ENCODE assay signal across 25 cellular contexts in the genomic region with DNA sequence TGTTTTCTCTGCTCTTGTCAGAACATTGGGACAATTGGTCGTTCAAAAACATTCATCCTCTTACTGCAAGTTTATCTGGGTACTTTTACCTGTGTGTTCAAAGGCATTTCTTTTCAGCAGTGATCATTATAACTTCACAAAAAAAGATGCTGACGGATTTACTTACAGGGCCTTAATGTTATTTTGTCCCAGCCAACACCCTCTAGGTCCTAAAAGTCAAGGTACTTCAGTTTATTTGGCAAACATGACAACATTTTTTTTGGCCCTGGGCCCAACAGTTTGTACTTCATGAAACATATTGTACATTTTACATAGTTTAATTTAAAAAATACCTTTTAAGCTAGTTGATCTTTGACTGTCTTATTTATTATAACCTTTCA.
DNase-seq lines count a peak whose midpoint lies in the region; ATAC-seq and TF ChIP-seq lines count a peak whose summit lies in the region.
"Had no signal": no experiment of that assay in that cellular context is flagged by ENCODE, and none has a peak within 500 bp of the region (broad histone marks: within the 10 kb centered on the region; RNA-seq: fewer than 3 reads in every experiment).

No MANE protein-coding gene starts in this region.

- ATAC-seq in RWPE2 (ENCODE audit: low read depth), result no peak
- no peak for ATAC-seq in HG03354 (IDR thresholded peaks at IDR 0.05; ENCODE audit: poor library complexity, severe bottlenecking, unreplicated experiment)
- ATAC-seq in left lung, result no peak
- ATAC-seq: HepG2; naive thymus-derived CD8-positive, alpha-beta T cell; stimulated activated memory B cell treated with anti-CD40 and anti-IgM and Interleukin-4, amounts not matched to agents 10 μg/mL and 1 μg/mL and 100 μg/mL, for 72 hours had no signal

- H3K27me3 ChIP-seq in BLaER1 treated with 17β-estradiol and CSF1 and Interleukin-3, amounts not matched to agents 10 nM and 100 nM, result no peaks in the 10 kb centered on the region
- H3K27me3 ChIP-seq in RWPE2 (ENCODE audit: insufficient read depth, poor library complexity, severe bottlenecking) (no peaks in the 10 kb centered on the region), left lung (no peaks in the 10 kb centered on the region)
- H3K27me3 ChIP-seq: adrenal gland, BLaER1, brain microvascular endothelial cell, esophagus muscularis mucosa, spleen had no signal

- no peak overlapping the region for H3K4me3 Mint-ChIP-seq in T-helper 2 cell treated with Interferon-gamma antibody and Interleukin-4, amounts not matched to agents 5 μg/mL and 100 μg/mL, for 36 hours
- no peak overlapping the region for H3K4me3 Mint-ChIP-seq in mesothelial cell of epicardium
- H3K4me3 Mint-ChIP-seq: effector memory CD8-positive, alpha-beta T cell; naive thymus-derived CD8-positive, alpha-beta T cell; stimulated activated memory B cell treated with anti-CD40 and anti-IgM and Interleukin-4, amounts not matched to agents 10 μg/mL and 1 μg/mL and 100 μg/mL, for 72 hours had no signal

- H3K4me1 ChIP-seq in BLaER1 treated with 17β-estradiol and CSF1 and Interleukin-3, amounts not matched to agents 10 nM and 100 nM, result peaks cover 29 to 44% (median 36%) of the 10 kb centered on the region in 10 experiments
- H3K4me1 ChIP-seq in RWPE2 (ENCODE audit: insufficient read depth, poor library complexity, severe bottlenecking), result peaks cover 27% of the 10 kb centered on the region
- H3K4me1 ChIP-seq in left lung, result peaks cover 0 to 8% of the 10 kb centered on the region in 2 donors

- peaks cover 46% of the 10 kb centered on the region for H3K4me1 Mint-ChIP-seq in T-helper 2 cell treated with Interferon-gamma antibody and Interleukin-4, amounts not matched to agents 5 μg/mL and 100 μg/mL, for 36 hours (ENCODE audit: low read depth)
- peaks cover 37% of the 10 kb centered on the region for H3K4me1 Mint-ChIP-seq in mesothelial cell of epicardium

- peaks cover 0 to 11% (median 0%) of the 10 kb centered on the region in 11 experiments; a peak in 6 of 22 replicates for H3K9me3 ChIP-seq in BLaER1 treated with 17β-estradiol and CSF1 and Interleukin-3, amounts not matched to agents 10 nM and 100 nM (replicated peaks in 1 of 11)
- H3K9me3 ChIP-seq in RWPE2 (ENCODE audit: severe bottlenecking) (no peaks in the 10 kb centered on the region), left lung (no peaks in the 10 kb centered on the region)
- H3K9me3 ChIP-seq: adrenal gland, esophagus muscularis mucosa, left ventricle myocardium inferior, spleen had no signal

- no peak overlapping the region for H3K27ac ChIP-seq in BLaER1 treated with 17β-estradiol and CSF1 and Interleukin-3, amounts not matched to agents 10 nM and 100 nM
- H3K27ac ChIP-seq in RWPE2 (ENCODE audit: poor library complexity, severe bottlenecking) (peak overlapping the region; percentile 65), left lung (no peak overlapping the region)
- H3K27ac ChIP-seq: BLaER1, esophagus muscularis mucosa, HL-60, left ventricle myocardium inferior had no signal

- H3K9ac ChIP-seq in BLaER1 treated with 17β-estradiol and CSF1 and Interleukin-3, amounts not matched to agents 10 nM and 100 nM, result no peak overlapping the region
- H3K9ac ChIP-seq: BLaER1 had no signal

- H3K36me3 ChIP-seq in BLaER1 treated with 17β-estradiol and CSF1 and Interleukin-3, amounts not matched to agents 10 nM and 100 nM, result peaks cover 0 to 42% (median 0%) of the 10 kb centered on the region in 11 experiments; a peak in 8 of 22 replicates
- no peaks in the 10 kb centered on the region for H3K36me3 ChIP-seq in RWPE2 (ENCODE audit: low read depth)
- no peaks in the 10 kb centered on the region for H3K36me3 ChIP-seq in left lung
- H3K36me3 ChIP-seq: adrenal gland, BLaER1, brain microvascular endothelial cell, left ventricle myocardium inferior had no signal

- DNase-seq in T-helper 2 cell treated with Interferon-gamma antibody and Interleukin-4, amounts not matched to agents 5 μg/mL and 100 μg/mL, for 36 hours (ENCODE audit: low spot score), result no peak
- no peak for DNase-seq in T-helper 2 cell
- DNase-seq in RWPE2 (ENCODE audit: low spot score), result no peak
- DNase-seq in mesothelial cell of epicardium (ENCODE audit: low spot score in 2 of 2, unreplicated experiment in 2 of 2), result no peak
- DNase-seq in COLO668 (lab: John Stamatoyannopoulos, UW; ENCODE audit: unreplicated experiment), result no peak
- no peak for DNase-seq in left lung
- DNase-seq: adrenal gland; brain microvascular endothelial cell; effector memory CD8-positive, alpha-beta T cell; Kasumi-1; left ventricle myocardium inferior; NCI-H2029; NCI-H748 treated with DMSO at 0.1 percent for 48 hours; Right ventricle myocardium superior; spleen; stimulated activated CD4-positive, alpha-beta T cell treated with anti-CD3 and anti-CD28 coated beads, Interleukin-2, amount 100 ng/mL, for 48 hours; SW 1271 had no signal

- H3K9me3 Mint-ChIP-seq in T-helper 2 cell treated with Interferon-gamma antibody and Interleukin-4, amounts not matched to agents 5 μg/mL and 100 μg/mL, for 36 hours, result peaks cover 7% of the 10 kb centered on the region
- peaks cover 5% of the 10 kb centered on the region for H3K9me3 Mint-ChIP-seq in mesothelial cell of epicardium
- H3K9me3 Mint-ChIP-seq: effector memory CD8-positive, alpha-beta T cell; naive thymus-derived CD8-positive, alpha-beta T cell; stimulated activated memory B cell treated with anti-CD40 and anti-IgM and Interleukin-4, amounts not matched to agents 10 μg/mL and 1 μg/mL and 100 μg/mL, for 72 hours had no signal

- H3K4me2 ChIP-seq in BLaER1 treated with 17β-estradiol and CSF1 and Interleukin-3, amounts not matched to agents 10 nM and 100 nM, result peak overlapping the region in 7 of 11 experiments; percentile 4 to 60 (median 28); a peak in 7 of 22 replicates

- no peak overlapping the region for H3K4me3 ChIP-seq in BLaER1 treated with 17β-estradiol and CSF1 and Interleukin-3, amounts not matched to agents 10 nM and 100 nM
- H3K4me3 ChIP-seq in RWPE2 (ENCODE audit: severe bottlenecking), result no peak overlapping the region
- H3K4me3 ChIP-seq in left lung, result no peak overlapping the region
- H3K4me3 ChIP-seq: adrenal gland, BLaER1, esophagus muscularis mucosa, left ventricle myocardium inferior, spleen had no signal

- H4K20me1 ChIP-seq in BLaER1 treated with 17β-estradiol and CSF1 and Interleukin-3, amounts not matched to agents 10 nM and 100 nM, result no peaks in the 10 kb centered on the region
- H4K20me1 ChIP-seq: BLaER1 had no signal

- intact Hi-C loops in left lung (cut with DNase I), result no loop called here

- TF ChIP-seq CTCF in RWPE2 (IDR thresholded peaks at IDR 0.05; ENCODE audit: poor library complexity, severe bottlenecking) (no peak), mesothelial cell of epicardium (IDR thresholded peaks at IDR 0.05; ENCODE audit: unreplicated experiment) (no peak), left lung (IDR thresholded peaks at IDR 0.05) (no peak)

- peak overlapping the region; percentile 67 for H3K27ac Mint-ChIP-seq in T-helper 2 cell treated with Interferon-gamma antibody and Interleukin-4, amounts not matched to agents 5 μg/mL and 100 μg/mL, for 36 hours
- H3K27ac Mint-ChIP-seq in mesothelial cell of epicardium, result peak overlapping the region; percentile 60

- H3K36me3 Mint-ChIP-seq in T-helper 2 cell treated with Interferon-gamma antibody and Interleukin-4, amounts not matched to agents 5 μg/mL and 100 μg/mL, for 36 hours (ENCODE audit: low read depth), result peaks cover 16% of the 10 kb centered on the region
- H3K36me3 Mint-ChIP-seq in mesothelial cell of epicardium, result peaks cover 2% of the 10 kb centered on the region

- H3K27me3 Mint-ChIP-seq in T-helper 2 cell treated with Interferon-gamma antibody and Interleukin-4, amounts not matched to agents 5 μg/mL and 100 μg/mL, for 36 hours (ENCODE audit: low read depth), result no peaks in the 10 kb centered on the region
- H3K27me3 Mint-ChIP-seq in mesothelial cell of epicardium (ENCODE audit: low read depth), result no peaks in the 10 kb centered on the region
- H3K27me3 Mint-ChIP-seq: effector memory CD8-positive, alpha-beta T cell; stimulated activated memory B cell treated with anti-CD40 and anti-IgM and Interleukin-4, amounts not matched to agents 10 μg/mL and 1 μg/mL and 100 μg/mL, for 72 hours had no signal
